18 cellular contexts compared by ENCODE assay signal in genomic region chr4:86101841-86102240, GRCh38.
DNase-seq lines count a peak whose midpoint lies in the region; TF ChIP-seq lines count a peak whose summit lies in the region.
"Had no signal": no experiment of that assay in that cellular context is flagged by ENCODE, and none has a peak within 500 bp of the region (broad histone marks: within the 10 kb centered on the region; RNA-seq: fewer than 3 reads in every experiment).

No MANE protein-coding gene starts in this region.

- no peak overlapping the region for H3K4me3 ChIP-seq in Loucy (ENCODE audit: low read length, poor library complexity, severe bottlenecking)
- peak overlapping the region; percentile 26 for H3K4me3 ChIP-seq in neural cell (ENCODE audit: low read length)
- no peak overlapping the region for H3K4me3 ChIP-seq in SK-N-SH (ENCODE audit: low read depth in 2 of 2, low read length in 1 of 2)
- H3K4me3 ChIP-seq: BLaER1, GM12878, GM23248 had no signal

- CTCF ChIA-PET in SK-N-SH (lab: Yijun Ruan, JAX), result no interaction called here

- TF ChIP-seq RAD21 in neural cell (conservative IDR thresholded peaks at IDR 0.05) (no peak), SK-N-SH (IDR thresholded peaks at IDR 0.05; ENCODE audit: low read length) (no peak)

- peak; percentile 8 for DNase-seq in glomerular visceral epithelial cell (ENCODE audit: extremely low spot score)
- DNase-seq in SK-N-SH, result no peak
- no peak for DNase-seq in dermis blood vessel endothelial cell
- DNase-seq in UCSD-AML1 (lab: John Stamatoyannopoulos, UW; ENCODE audit: unreplicated experiment), result no peak
- DNase-seq: Caco-2; CD4-positive, CD25-positive, alpha-beta regulatory T cell; CD8-positive, alpha-beta T cell; DMS153; EL; GDM1; GM23248; H7; HCEC 1CT had no signal

- H2AFZ ChIP-seq in Loucy (ENCODE audit: low read length) (peak overlapping the region; percentile 20; the same call in 1 of the 2 replicates), neural cell (ENCODE audit: low read depth, low read length) (no peak overlapping the region), SK-N-SH (ENCODE audit: low read depth) (no peak overlapping the region)
- H2AFZ ChIP-seq: GM23248 had no signal

- 90% methylated on average over 2 of the region's 2 CpGs for WGBS in SK-N-SH (ENCODE audit: low lambda C conversion rate)

- H3K27ac ChIP-seq in neural cell (ENCODE audit: low read length), result peak overlapping the region; percentile 66
- H3K27ac ChIP-seq in SK-N-SH (ENCODE audit: low read depth in 2 of 2, low read length in 1 of 2), result no peak overlapping the region
- H3K27ac ChIP-seq: BLaER1, C4-2B, GM23248 had no signal

- H3K9me2 ChIP-seq in Loucy (replicated peaks; ENCODE audit: low read depth, low read length), result no peaks in the 10 kb centered on the region
- H3K9me2 ChIP-seq in neural cell (ENCODE audit: insufficient read depth, low read length), result no peaks in the 10 kb centered on the region
- H3K9me2 ChIP-seq in SK-N-SH, result no peaks in the 10 kb centered on the region; the same call in 1 of the 2 replicates

- TF ChIP-seq CTCF in Loucy (conservative IDR thresholded peaks at IDR 0.05; ENCODE audit: low read length) (no peak), neural cell (IDR thresholded peaks at IDR 0.05; ENCODE audit: poor library complexity, severe bottlenecking) (no peak), SK-N-SH (IDR thresholded peaks at IDR 0.05) (no peak)

- H3K4me2 ChIP-seq in Loucy (ENCODE audit: low read depth, low read length, poor library complexity, severe bottlenecking) (no peak overlapping the region), neural cell (ENCODE audit: low read length) (peak overlapping the region; percentile 30), SK-N-SH (no peak overlapping the region)
- H3K4me2 ChIP-seq: BLaER1 had no signal

- H3K27me3 ChIP-seq in Loucy (ENCODE audit: insufficient read depth, low read length, poor library complexity, severe bottlenecking) (no peaks in the 10 kb centered on the region), neural cell (ENCODE audit: insufficient read depth, low read depth, low read length) (no peaks in the 10 kb centered on the region), SK-N-SH (ENCODE audit: insufficient read depth) (no peaks in the 10 kb centered on the region)
- H3K27me3 ChIP-seq: BLaER1 had no signal

- H3F3A ChIP-seq in Loucy (ENCODE audit: low read depth) (no peaks in the 10 kb centered on the region), neural cell (ENCODE audit: insufficient read depth, low read length, poor library complexity, severe bottlenecking) (no peaks in the 10 kb centered on the region), SK-N-SH (replicated peaks; ENCODE audit: insufficient read depth) (no peaks in the 10 kb centered on the region)

- no peaks in the 10 kb centered on the region for H3K36me3 ChIP-seq in Loucy (ENCODE audit: insufficient read depth, low read length)
- H3K36me3 ChIP-seq in neural cell (ENCODE audit: insufficient read depth, low read length), result no peaks in the 10 kb centered on the region
- peaks cover 0 to 2% of the 10 kb centered on the region in 2 experiments for H3K36me3 ChIP-seq in SK-N-SH (replicated peaks in 1 of 2; ENCODE audit: control insufficient read depth in 1 of 2, insufficient read depth in 2 of 2, low read length in 1 of 2)
- H3K36me3 ChIP-seq: BLaER1 had no signal

- TF ChIP-seq EP300 in neural cell (conservative IDR thresholded peaks at IDR 0.05; ENCODE audit: poor library complexity, severe bottlenecking) (no peak), SK-N-SH (IDR thresholded peaks at IDR 0.05; ENCODE audit: borderline replicate concordance in 1 of 2, low read depth in 1 of 2, low read length in 1 of 2) (no peak)

- POLR2A ChIA-PET in SK-N-SH (lab: Yijun Ruan, JAX), result no interaction called here

- H4K20me1 ChIP-seq in Loucy (ENCODE audit: insufficient read depth, low read length, poor library complexity, severe bottlenecking) (no peaks in the 10 kb centered on the region), neural cell (ENCODE audit: insufficient read depth) (no peaks in the 10 kb centered on the region), SK-N-SH (ENCODE audit: insufficient read depth) (no peaks in the 10 kb centered on the region)
- H4K20me1 ChIP-seq: BLaER1 had no signal

- H3K9me3 ChIP-seq in Loucy (ENCODE audit: insufficient read depth, low read depth, low read length) (no peaks in the 10 kb centered on the region), neural cell (ENCODE audit: low read length) (no peaks in the 10 kb centered on the region), SK-N-SH (no peaks in the 10 kb centered on the region)
- H3K9me3 ChIP-seq: BLaER1, Caco-2 had no signal

- no peaks in the 10 kb centered on the region for H3K4me1 ChIP-seq in Loucy (ENCODE audit: insufficient read depth, low read length, poor library complexity, severe bottlenecking)
- H3K4me1 ChIP-seq in SK-N-SH (ENCODE audit: control insufficient read depth in 1 of 2, insufficient read depth in 2 of 2, low read depth in 1 of 2, low read length in 1 of 2), result no peaks in the 10 kb centered on the region
- H3K4me1 ChIP-seq: BLaER1, Caco-2 had no signal

- H3K9ac ChIP-seq in Loucy (ENCODE audit: low read depth, low read length, poor library complexity, severe bottlenecking), result no peak overlapping the region
- H3K9ac ChIP-seq in neural cell (ENCODE audit: low read length), result no peak overlapping the region
- H3K9ac ChIP-seq in SK-N-SH, result no peak overlapping the region
- H3K9ac ChIP-seq: BLaER1, GM23248 had no signal

- H3K79me2 ChIP-seq in Loucy (ENCODE audit: insufficient read depth, low read length) (no peaks in the 10 kb centered on the region), neural cell (replicated peaks; ENCODE audit: insufficient read depth, low read length) (no peaks in the 10 kb centered on the region), SK-N-SH (ENCODE audit: insufficient read depth) (no peaks in the 10 kb centered on the region)

TF ChIP-seq in neural cell, 6 proteins besides CTCF, POLR2A, EP300 and RAD21 (continues in another document):
- TF ChIP-seq TAF1 (IDR thresholded peaks at IDR 0.05; ENCODE audit: low read depth), result no peak
- no peak for TF ChIP-seq EZH2 (IDR thresholded peaks at IDR 0.05; ENCODE audit: borderline replicate concordance, insufficient read depth, low read length, poor library complexity, severe bottlenecking)
- TF ChIP-seq MXI1 (conservative IDR thresholded peaks at IDR 0.05; ENCODE audit: poor library complexity, severe bottlenecking), result no peak
- TF ChIP-seq POLR2AphosphoS5 (IDR thresholded peaks at IDR 0.05), result no peak
- no peak for TF ChIP-seq SMC3 (conservative IDR thresholded peaks at IDR 0.05; ENCODE audit: poor library complexity)

TF ChIP-seq in SK-N-SH, 30 proteins besides CTCF, POLR2A, EP300 and RAD21:
- no peak for TF ChIP-seq FOSL2 (IDR thresholded peaks at IDR 0.05; ENCODE audit: borderline replicate concordance, low read depth)
- TF ChIP-seq USF2 (IDR thresholded peaks at IDR 0.05; ENCODE audit: borderline replicate concordance, low read depth, low read length), result no peak
- TF ChIP-seq YY1 (IDR thresholded peaks at IDR 0.05; ENCODE audit: low read depth), result no peak
- no peak for TF ChIP-seq TEAD4 (IDR thresholded peaks at IDR 0.05; ENCODE audit: borderline replicate concordance, insufficient read depth)
- TF ChIP-seq USF1 (IDR thresholded peaks at IDR 0.05; ENCODE audit: borderline replicate concordance, low read depth), result no peak
- no peak for TF ChIP-seq TCF12 (IDR thresholded peaks at IDR 0.05)
TF ChIP-seq in SK-N-SH: peak in this region for 0.
